In the genomic region with DNA sequence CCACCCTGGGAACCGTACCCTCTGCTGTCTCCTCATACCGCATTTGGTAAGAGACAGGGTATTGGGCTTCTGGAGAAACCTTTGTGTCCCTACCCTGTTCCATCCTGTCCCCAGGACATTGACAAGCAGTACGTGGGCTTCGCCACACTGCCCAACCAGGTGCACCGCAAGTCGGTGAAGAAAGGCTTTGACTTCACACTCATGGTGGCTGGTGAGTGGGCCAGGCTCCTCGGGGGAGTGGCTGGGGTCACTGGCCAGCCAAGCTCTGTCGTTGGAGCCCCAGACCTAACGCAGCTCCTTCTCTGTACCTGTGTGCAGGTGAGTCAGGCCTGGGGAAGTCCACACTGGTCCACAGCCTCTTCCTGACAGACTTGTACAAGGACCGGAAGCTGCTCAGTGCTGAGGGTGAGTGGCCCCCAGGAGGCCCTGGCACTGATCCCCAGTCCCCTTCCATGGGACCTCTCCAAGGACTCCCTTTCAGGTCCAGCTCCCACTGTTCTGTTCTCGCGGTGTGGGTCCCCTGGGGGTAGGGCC, we compare ENCODE assay signal across 1 cellular context.
TF ChIP-seq lines count a peak whose summit lies in the region.

No MANE protein-coding gene starts in this region.

TF ChIP-seq in HepG2, 621 proteins besides CTCF, POLR2A, EP300 and RAD21:
- TF ChIP-seq, protein P1, sequence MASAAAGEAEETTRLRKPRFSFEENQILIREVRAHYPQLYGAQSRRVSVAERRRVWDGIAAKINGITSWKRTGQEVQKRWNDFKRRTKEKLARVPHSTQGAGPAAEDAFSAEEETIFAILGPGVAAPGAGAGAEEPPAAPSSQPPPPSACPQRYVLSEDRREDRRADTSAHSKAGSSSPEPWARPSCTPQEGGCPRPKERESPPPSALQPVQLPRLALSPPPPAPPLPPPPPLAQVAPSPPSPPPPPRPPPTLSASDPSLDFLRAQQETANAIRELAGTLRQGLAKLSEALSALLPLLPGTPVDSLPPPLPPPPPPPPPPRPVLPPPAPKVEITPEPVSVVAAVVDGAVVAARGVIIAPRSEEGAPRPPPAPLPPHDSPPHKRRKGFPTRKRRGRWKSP (CRISPR knock-in tag; IDR thresholded peaks at IDR 0.05): no peak
- TF ChIP-seq ZNF329 (CRISPR knock-in tag; IDR thresholded peaks at IDR 0.05; ENCODE audit: low read depth): no peak
- TF ChIP-seq, protein P2, sequence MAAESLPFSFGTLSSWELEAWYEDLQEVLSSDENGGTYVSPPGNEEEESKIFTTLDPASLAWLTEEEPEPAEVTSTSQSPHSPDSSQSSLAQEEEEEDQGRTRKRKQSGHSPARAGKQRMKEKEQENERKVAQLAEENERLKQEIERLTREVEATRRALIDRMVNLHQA (CRISPR knock-in tag; IDR thresholded peaks at IDR 0.05): no peak
